ENCODE assay signal across 9 cellular contexts in genomic region chr20:63534831-63535651, GRCh38. TPM values are rescaled to one million over a fixed set of nuclear protein-coding genes. Genes with fewer than 3 reads are reported as not detected.
A peak's percentile ranks its signal among the peaks of the same experiment; 100 is the strongest.
DNase-seq lines count a peak whose midpoint lies in the region; ATAC-seq and TF ChIP-seq lines count a peak whose summit lies in the region.
"Had no signal": no experiment of that assay in that cellular context is flagged by ENCODE, and none has a peak within 500 bp of the region (broad histone marks: within the 10 kb centered on the region; RNA-seq: fewer than 3 reads in every experiment).

No MANE protein-coding gene starts in this region.

- TF ChIP-seq POLR2A in vagina (IDR thresholded peaks at IDR 0.05), result no peak

- no peaks in the 10 kb centered on the region for H3K36me3 ChIP-seq in heart right ventricle
- H3K36me3 ChIP-seq in vagina, result no peaks in the 10 kb centered on the region
- H3K36me3 ChIP-seq: WERI-Rb-1 had no signal

- H3K27ac ChIP-seq in heart right ventricle (no peak overlapping the region), vagina (peak overlapping the region; percentile 26)
- H3K27ac ChIP-seq: WERI-Rb-1 had no signal

- H3K4me1 ChIP-seq in heart right ventricle, result peaks cover 0 to 34% (median 16%) of the 10 kb centered on the region in 9 donors
- H3K4me1 ChIP-seq in vagina, result peaks cover 47% of the 10 kb centered on the region

- ATAC-seq in left cardiac atrium (no peak), heart right ventricle (no peak)

- H3K27me3 ChIP-seq in heart right ventricle (peaks cover 0 to 38% (median 20%) of the 10 kb centered on the region in 7 donors), vagina (no peaks in the 10 kb centered on the region)

- H3K9me3 ChIP-seq in heart right ventricle (no peaks in the 10 kb centered on the region), vagina (no peaks in the 10 kb centered on the region)

- no peak overlapping the region for H3K4me3 ChIP-seq in heart right ventricle
- H3K4me3 ChIP-seq in vagina, result peak overlapping the region in 1 of 2 donors; percentile 12

- WGBS in heart right ventricle, 2 donors, result 50 to 59% methylated on average over 49 of the region's 49 CpGs

- DNase-seq in left cardiac atrium (peak; percentile 25), heart right ventricle (no peak), fibroblast of gingiva (ENCODE audit: low read depth) (peak; percentile 21), vagina (ENCODE audit: extremely low spot score in 2 of 2) (no peak), DMS79 (lab: John Stamatoyannopoulos, UW) (no peak)
- DNase-seq in activated CD4-positive, CD25-positive, alpha-beta regulatory T cell treated with anti-CD3 and anti-CD28 coated beads, Interleukin-2, amount 50 U/mL, for 72 hours, result no peak
- DNase-seq: CD4-positive, CD25-positive, alpha-beta regulatory T cell; NCI-H1105; WERI-Rb-1 had no signal

- intact Hi-C loops in left cardiac atrium (cut with DNase I), result loop anchor here (5.0 to 10.0 kb wide), 4 partner anchors 77 to 442 kb away; partner anchors contain the start of gene SAMD10 (in 1 of the 2)
- intact Hi-C loops in heart right ventricle (cut with DNase I), result loop anchor here in 7 of 10 donors (5.0 to 10.0 kb wide), 5 partner anchors 42 to 437 kb away; partner anchors contain the start of genes TPD52L2 (in 4 of the 7) and ABHD16B (in 3 of the 7)
- intact Hi-C loops in vagina (cut with DNase I), result no loop called here

- TF ChIP-seq CTCF in heart right ventricle (IDR thresholded peaks at IDR 0.05) (no peak), vagina (IDR thresholded peaks at IDR 0.05) (no peak)

RNA-seq across cellular contexts. Expression of gene PTK6, which starts 2.1 kb away (rescaled TPM):
- total RNA-seq in left cardiac atrium (under 1 TPM in 1 of 2 donors, not detected in 1; 0.29 TPM), heart right ventricle (under 1 TPM in 2 of 10 donors, not detected in 8; 0.06 to 0.28 TPM), vagina (25.8 TPM)
- under 1 TPM in 1 of 2 donors, not detected in 1; 0.03 TPM for polyA plus RNA-seq in heart right ventricle

RNA-seq across cellular contexts. Expression of gene SRMS, which starts 12.5 kb away (rescaled TPM):
- not detected for total RNA-seq in left cardiac atrium
- total RNA-seq in heart right ventricle, result not detected
- polyA plus RNA-seq in heart right ventricle, result not detected
- total RNA-seq in vagina, result not detected
- total RNA-seq: CD4-positive, CD25-positive, alpha-beta regulatory T cell had no signal
- polyA plus RNA-seq: CD4-positive, CD25-positive, alpha-beta regulatory T cell had no signal

RNA-seq across cellular contexts. Expression of gene PPDPF, which starts 14.5 kb away (rescaled TPM):
- total RNA-seq in left cardiac atrium (100 to 1,000 TPM; 215 to 241 TPM), heart right ventricle (100 to 1,000 TPM; 186 to 433 (median 269) TPM), vagina (198 TPM)
- 100 to 1,000 TPM; 261 to 324 TPM for polyA plus RNA-seq in heart right ventricle

RNA-seq across cellular contexts. Expression of gene FNDC11, which starts 18.9 kb away (rescaled TPM):
- under 1 TPM in 1 of 2 donors, not detected in 1; 0.08 TPM for total RNA-seq in left cardiac atrium
- total RNA-seq in heart right ventricle, result under 1 TPM in 4 of 10 donors, not detected in 6; 0.09 to 0.23 (median 0.16) TPM
- under 1 TPM; 0.19 to 0.29 TPM for polyA plus RNA-seq in heart right ventricle
- total RNA-seq in vagina, result not detected

RNA-seq across cellular contexts. Expression of gene EEF1A2, which starts 36.2 kb away (rescaled TPM):
- total RNA-seq in left cardiac atrium, result 100 to 1,000 TPM; 656 to 679 TPM
- total RNA-seq in heart right ventricle, result 1,000 to 10,000 TPM; 1,074 to 1,437 (median 1,307) TPM
- polyA plus RNA-seq in heart right ventricle, result 1,000 to 10,000 TPM in 1 of 2 donors, 100 to 1,000 TPM in 1; 881 to 1,465 TPM
- total RNA-seq in vagina, result 9.8 TPM

Comparison
In these comparisons a context has a peak if more than half of its experiments do, and no peak if none do; other contexts are left out.
1. DNase-seq: peak in left cardiac atrium (single experiment) and fibroblast of gingiva (single experiment); none in heart right ventricle (0 of 2), vagina (0 of 2), DMS79 (single experiment) and activated CD4-positive, CD25-positive, alpha-beta regulatory T cell treated with anti-CD3 and anti-CD28 coated beads, Interleukin-2, amount 50 U/mL, for 72 hours (single experiment).
2. RNA of gene PTK6, which starts 2.1 kb away (total RNA-seq): 25.8 TPM in vagina (single experiment); 0.29 TPM in left cardiac atrium and 0.06 to 0.28 TPM in heart right ventricle; every median in the first group is over 10 times any median in the second.